8 cellular contexts compared by ENCODE assay signal in genomic region chr5:177366528-177367322, GRCh38. TPM values are rescaled to one million over a fixed set of nuclear protein-coding genes. Genes with fewer than 3 reads are reported as not detected.
DNase-seq lines count a peak whose midpoint lies in the region; ATAC-seq, FAIRE-seq and TF ChIP-seq lines count a peak whose summit lies in the region.

No MANE protein-coding gene starts in this region.

- ATAC-seq in GM18498 (IDR thresholded peaks at IDR 0.05; ENCODE audit: unreplicated experiment) (no peak), HG02571 (IDR thresholded peaks at IDR 0.05; ENCODE audit: unreplicated experiment) (no peak), HG02642 (IDR thresholded peaks at IDR 0.05; ENCODE audit: poor library complexity, unreplicated experiment) (no peak)

- H3F3A ChIP-seq in smooth muscle cell (ENCODE audit: low read depth) = peaks cover 7% of the 10 kb centered on the region

- H3K27me3 ChIP-seq in HUES64 (ENCODE audit: insufficient read depth, low read length) (peaks cover 25% of the 10 kb centered on the region), bronchial epithelial cell (ENCODE audit: control insufficient read depth, insufficient read depth, low read length) (no peaks in the 10 kb centered on the region), smooth muscle cell (ENCODE audit: low read depth) (no peaks in the 10 kb centered on the region)

- no peaks in the 10 kb centered on the region for H3K79me2 ChIP-seq in smooth muscle cell (ENCODE audit: low read depth)

- TF ChIP-seq CTCF in bronchial epithelial cell (IDR thresholded peaks at IDR 0.05; ENCODE audit: insufficient read depth, low read length, severe bottlenecking) = no peak
- TF ChIP-seq CTCF in smooth muscle cell (IDR thresholded peaks at IDR 0.05; ENCODE audit: borderline replicate concordance, insufficient read depth, poor library complexity, severe bottlenecking) = no peak

- DNase-seq in bronchial epithelial cell (ENCODE audit: low read depth) (peak; percentile 69), islet precursor cell (peak; percentile 96), smooth muscle cell (lab: John Stamatoyannopoulos, UW; ENCODE audit: unreplicated experiment) (peak; percentile 72), DMS79 (lab: John Stamatoyannopoulos, UW) (no peak)

- WGBS in HUES64 = 2% methylated on average over 36 of the region's 36 CpGs
- 7% methylated on average over 26 of the region's 36 CpGs for WGBS in smooth muscle cell (ENCODE audit: low lambda C conversion rate)

- peak overlapping the region; percentile 73 for H3K4me3 ChIP-seq in HUES64 (ENCODE audit: low read length)
- peak overlapping the region; percentile 35 for H3K4me3 ChIP-seq in bronchial epithelial cell (ENCODE audit: low read depth, low read length)
- H3K4me3 ChIP-seq in smooth muscle cell = peak overlapping the region; percentile 65

- H3K9ac ChIP-seq in HUES64 (ENCODE audit: low read depth, low read length) (peak overlapping the region; percentile 76), smooth muscle cell (ENCODE audit: low read depth) (peak overlapping the region; percentile 50)

- H3K27ac ChIP-seq in HUES64 (ENCODE audit: low read depth, low read length) (peak overlapping the region; percentile 89), smooth muscle cell (ENCODE audit: low read depth) (peak overlapping the region; percentile 46)

- H3K4me2 ChIP-seq in smooth muscle cell = peak overlapping the region; percentile 95

- H4K20me1 ChIP-seq in smooth muscle cell (ENCODE audit: low read depth) = no peaks in the 10 kb centered on the region

- H3K36me3 ChIP-seq in HUES64 (ENCODE audit: insufficient read depth, low read length) = no peaks in the 10 kb centered on the region
- H3K36me3 ChIP-seq in bronchial epithelial cell (ENCODE audit: control insufficient read depth, insufficient read depth, low read length) = no peaks in the 10 kb centered on the region
- H3K36me3 ChIP-seq in smooth muscle cell (ENCODE audit: low read depth) = no peaks in the 10 kb centered on the region

- no peak for FAIRE-seq in bronchial epithelial cell (lab: Jason Lieb, UNC)

- no peaks in the 10 kb centered on the region for H3K9me3 ChIP-seq in HUES64 (ENCODE audit: insufficient read depth, low read depth, low read length)
- H3K9me3 ChIP-seq in smooth muscle cell (replicated peaks; ENCODE audit: low read depth) = no peaks in the 10 kb centered on the region

- H3K4me1 ChIP-seq in HUES64 (ENCODE audit: insufficient read depth, low read length) (peaks cover 16% of the 10 kb centered on the region), smooth muscle cell (ENCODE audit: low read depth) (peaks cover 25% of the 10 kb centered on the region)

- H2AFZ ChIP-seq in smooth muscle cell (ENCODE audit: low read depth) = peak overlapping the region; percentile 99

RNA-seq across cellular contexts. Expression of gene RGS14, which starts 9.0 kb away (rescaled TPM):
- 10.9 TPM for polyA plus RNA-seq in HUES64 (2013, experiment 1 of 2)
- polyA plus RNA-seq in HUES64 (2013, experiment 2 of 2) = 13.5 TPM
- total RNA-seq in bronchial epithelial cell (6.8 and 8.4 TPM in 2 replicates), smooth muscle cell (6.0 and 38.5 TPM in 2 replicates)
- polyA plus RNA-seq in smooth muscle cell = 23.3 and 23.8 TPM in 2 replicates

RNA-seq across cellular contexts. Expression of gene LMAN2, which starts 15.3 kb away (rescaled TPM):
- polyA plus RNA-seq in HUES64 (2013, experiment 1 of 2) = 124 TPM
- 117 TPM for polyA plus RNA-seq in HUES64 (2013, experiment 2 of 2)
- total RNA-seq in bronchial epithelial cell (362 and 444 TPM in 2 replicates), smooth muscle cell (178 and 241 TPM in 2 replicates)
- 236 and 253 TPM in 2 replicates for polyA plus RNA-seq in smooth muscle cell

RNA-seq across cellular contexts. Expression of gene SLC34A1, which starts 17.5 kb away (rescaled TPM):
- not detected for polyA plus RNA-seq in HUES64 (2013, experiment 1 of 2)
- not detected for polyA plus RNA-seq in HUES64 (2013, experiment 2 of 2)
- total RNA-seq in bronchial epithelial cell (not detected in 2 replicates), smooth muscle cell (not detected in 2 replicates)
- not detected in 2 replicates for polyA plus RNA-seq in smooth muscle cell

RNA-seq across cellular contexts. Expression of gene PFN3, which starts 33.7 kb away (rescaled TPM):
- not detected for polyA plus RNA-seq in HUES64 (2013, experiment 1 of 2)
- not detected for polyA plus RNA-seq in HUES64 (2013, experiment 2 of 2)
- total RNA-seq in bronchial epithelial cell = not detected in 2 replicates
- total RNA-seq in smooth muscle cell = not detected in 2 replicates
- not detected in 2 replicates for polyA plus RNA-seq in smooth muscle cell

RNA-seq across cellular contexts. Expression of gene F12, which starts 42.6 kb away (rescaled TPM):
- polyA plus RNA-seq in HUES64 (2013, experiment 1 of 2) = 0.60 TPM
- 1.4 TPM for polyA plus RNA-seq in HUES64 (2013, experiment 2 of 2)
- total RNA-seq in bronchial epithelial cell (5.0 and 7.9 TPM in 2 replicates), smooth muscle cell (1.8 and 3.6 TPM in 2 replicates)
- polyA plus RNA-seq in smooth muscle cell = 10.4 and 15.0 TPM in 2 replicates
